ENCODE assay signal across 1 cellular context in genomic region chr18:44552706-44553105, GRCh38.
TF ChIP-seq lines count a peak whose summit lies in the region.

No MANE protein-coding gene starts in this region.

TF ChIP-seq in GM23338, 12 proteins besides CTCF, POLR2A, EP300 and RAD21 (continued from another document):
- no peak for TF ChIP-seq ZNF462 (CRISPR knock-in tag; IDR thresholded peaks at IDR 0.05)
- TF ChIP-seq, protein P1, sequence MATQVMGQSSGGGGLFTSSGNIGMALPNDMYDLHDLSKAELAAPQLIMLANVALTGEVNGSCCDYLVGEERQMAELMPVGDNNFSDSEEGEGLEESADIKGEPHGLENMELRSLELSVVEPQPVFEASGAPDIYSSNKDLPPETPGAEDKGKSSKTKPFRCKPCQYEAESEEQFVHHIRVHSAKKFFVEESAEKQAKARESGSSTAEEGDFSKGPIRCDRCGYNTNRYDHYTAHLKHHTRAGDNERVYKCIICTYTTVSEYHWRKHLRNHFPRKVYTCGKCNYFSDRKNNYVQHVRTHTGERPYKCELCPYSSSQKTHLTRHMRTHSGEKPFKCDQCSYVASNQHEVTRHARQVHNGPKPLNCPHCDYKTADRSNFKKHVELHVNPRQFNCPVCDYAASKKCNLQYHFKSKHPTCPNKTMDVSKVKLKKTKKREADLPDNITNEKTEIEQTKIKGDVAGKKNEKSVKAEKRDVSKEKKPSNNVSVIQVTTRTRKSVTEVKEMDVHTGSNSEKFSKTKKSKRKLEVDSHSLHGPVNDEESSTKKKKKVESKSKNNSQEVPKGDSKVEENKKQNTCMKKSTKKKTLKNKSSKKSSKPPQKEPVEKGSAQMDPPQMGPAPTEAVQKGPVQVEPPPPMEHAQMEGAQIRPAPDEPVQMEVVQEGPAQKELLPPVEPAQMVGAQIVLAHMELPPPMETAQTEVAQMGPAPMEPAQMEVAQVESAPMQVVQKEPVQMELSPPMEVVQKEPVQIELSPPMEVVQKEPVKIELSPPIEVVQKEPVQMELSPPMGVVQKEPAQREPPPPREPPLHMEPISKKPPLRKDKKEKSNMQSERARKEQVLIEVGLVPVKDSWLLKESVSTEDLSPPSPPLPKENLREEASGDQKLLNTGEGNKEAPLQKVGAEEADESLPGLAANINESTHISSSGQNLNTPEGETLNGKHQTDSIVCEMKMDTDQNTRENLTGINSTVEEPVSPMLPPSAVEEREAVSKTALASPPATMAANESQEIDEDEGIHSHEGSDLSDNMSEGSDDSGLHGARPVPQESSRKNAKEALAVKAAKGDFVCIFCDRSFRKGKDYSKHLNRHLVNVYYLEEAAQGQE (IDR thresholded peaks at IDR 0.05; ENCODE audit: unreplicated experiment), result no peak
- TF ChIP-seq POLR2AphosphoS5 (IDR thresholded peaks at IDR 0.05; ENCODE audit: low read depth), result no peak
- TF ChIP-seq ZNF114 (CRISPR knock-in tag; IDR thresholded peaks at IDR 0.05), result no peak
- TF ChIP-seq, protein P2, sequence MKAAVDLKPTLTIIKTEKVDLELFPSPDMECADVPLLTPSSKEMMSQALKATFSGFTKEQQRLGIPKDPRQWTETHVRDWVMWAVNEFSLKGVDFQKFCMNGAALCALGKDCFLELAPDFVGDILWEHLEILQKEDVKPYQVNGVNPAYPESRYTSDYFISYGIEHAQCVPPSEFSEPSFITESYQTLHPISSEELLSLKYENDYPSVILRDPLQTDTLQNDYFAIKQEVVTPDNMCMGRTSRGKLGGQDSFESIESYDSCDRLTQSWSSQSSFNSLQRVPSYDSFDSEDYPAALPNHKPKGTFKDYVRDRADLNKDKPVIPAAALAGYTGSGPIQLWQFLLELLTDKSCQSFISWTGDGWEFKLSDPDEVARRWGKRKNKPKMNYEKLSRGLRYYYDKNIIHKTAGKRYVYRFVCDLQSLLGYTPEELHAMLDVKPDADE (IDR thresholded peaks at IDR 0.05), result no peak
- no peak for TF ChIP-seq EZH2phosphoT487 (IDR thresholded peaks at IDR 0.05; ENCODE audit: unreplicated experiment)
- TF ChIP-seq ZNF331 (CRISPR knock-in tag; IDR thresholded peaks at IDR 0.05; ENCODE audit: low read depth), result no peak
